In the genomic region with DNA sequence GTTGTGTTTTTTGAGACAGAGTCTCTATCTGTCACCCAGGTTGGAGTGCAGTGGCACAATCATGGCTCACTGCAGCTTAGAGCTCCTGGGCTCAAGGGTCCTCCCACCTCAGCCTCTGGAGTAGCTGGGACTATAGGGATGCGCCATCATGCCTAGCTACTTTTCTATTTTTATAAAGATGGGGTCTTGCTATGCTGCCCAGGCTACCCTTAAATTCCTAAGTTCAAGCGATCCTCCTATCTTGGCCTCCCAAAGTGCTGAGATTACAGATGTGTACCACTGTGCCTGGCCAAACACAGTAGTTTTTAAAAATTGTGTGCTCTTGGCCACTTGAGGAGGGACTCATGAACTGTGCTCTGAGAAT, we compare ENCODE assay signal across 11 cellular contexts. TPM values are rescaled to one million over a fixed set of nuclear protein-coding genes. Genes with fewer than 3 reads are reported as not detected.
DNase-seq lines count a peak whose midpoint lies in the region; ATAC-seq and TF ChIP-seq lines count a peak whose summit lies in the region.
"Had no signal": no experiment of that assay in that cellular context is flagged by ENCODE, and none has a peak within 500 bp of the region (broad histone marks: within the 10 kb centered on the region; RNA-seq: fewer than 3 reads in every experiment).

No MANE protein-coding gene starts in this region.

- H3K9me3 Mint-ChIP-seq in activated T-cell treated with anti-CD3 and anti-CD28 coated beads, Interleukin-2, amount 50 U/mL, for 4 hours: no peaks in the 10 kb centered on the region

- H3K4me1 ChIP-seq in adipocyte (ENCODE audit: control insufficient read depth, insufficient read depth, low read length) (peaks cover 12% of the 10 kb centered on the region), tibial artery (peaks cover 0 to 30% (median 22%) of the 10 kb centered on the region in 4 donors)

- H3K4me3 Mint-ChIP-seq in activated T-cell treated with anti-CD3 and anti-CD28 coated beads, Interleukin-2, amount 50 U/mL, for 4 hours: peak overlapping the region; percentile 94

- H3K27me3 ChIP-seq in adipocyte (replicated peaks; ENCODE audit: control insufficient read depth, insufficient read depth, low read length): peaks cover 86% of the 10 kb centered on the region
- H3K27me3 ChIP-seq in tibial artery: peaks cover 0 to 79% of the 10 kb centered on the region in 2 donors

- H3K36me3 Mint-ChIP-seq in activated T-cell treated with anti-CD3 and anti-CD28 coated beads, Interleukin-2, amount 50 U/mL, for 4 hours (ENCODE audit: insufficient read depth): no peaks in the 10 kb centered on the region

- CTCF ChIA-PET in GM10248 (lab: Yijun Ruan, JAX): interaction anchor here (1.4 kb wide), 1 partner anchor 25 kb away, joined by 3 read pairs; no protein-coding TSS in a partner anchor

- 94 to 100% methylated on average over 2 of the region's 2 CpGs for WGBS in lower leg skin, 2 donors

- H3K9me3 ChIP-seq in adipocyte (ENCODE audit: control insufficient read depth, low read length) (no peaks in the 10 kb centered on the region), tibial artery (no peaks in the 10 kb centered on the region)

- DNase-seq in activated T-cell treated with anti-CD3 and anti-CD28 coated beads, Interleukin-2, amount 50 U/mL, for 4 hours: no peak
- DNase-seq in activated T-cell treated with anti-CD3 and anti-CD28 coated beads, Interleukin-2, amount 50 U/mL, for 1 hour: no peak
- DNase-seq in adipocyte (ENCODE audit: low read depth): no peak
- DNase-seq in lower leg skin (ENCODE audit: low spot score in 2 of 2): no peak
- DNase-seq in tibial artery: no peak
- no peak for DNase-seq in GM10248 (ENCODE audit: extremely low spot score)
- DNase-seq in ecto neural progenitor cell (ENCODE audit: low spot score): no peak
- no peak for DNase-seq in foreskin melanocyte
- DNase-seq: NCI-H524 treated with DMSO at 0.1 percent for 48 hours; stimulated activated CD4-positive, alpha-beta T cell treated with anti-CD3 and anti-CD28 coated beads, Interleukin-2, amount 100 ng/mL, for 24 hours had no signal

- no peak for ATAC-seq in activated T-cell treated with anti-CD3 and anti-CD28 coated beads, Interleukin-2, amount 50 U/mL, for 4 hours

- H3K27me3 Mint-ChIP-seq in activated T-cell treated with anti-CD3 and anti-CD28 coated beads, Interleukin-2, amount 50 U/mL, for 4 hours (ENCODE audit: low read depth): peaks cover 52% of the 10 kb centered on the region

- no peak overlapping the region for H3K27ac ChIP-seq in tibial artery

- POLR2A ChIA-PET in GM10248 (lab: Yijun Ruan, JAX): no interaction called here

- H3K4me1 Mint-ChIP-seq in activated T-cell treated with anti-CD3 and anti-CD28 coated beads, Interleukin-2, amount 50 U/mL, for 4 hours (ENCODE audit: low read depth): peaks cover 32% of the 10 kb centered on the region

- H3K4me3 ChIP-seq in adipocyte (ENCODE audit: low read length): peak overlapping the region; percentile 78
- H3K4me3 ChIP-seq in lower leg skin (ENCODE audit: low read depth, poor library complexity, severe bottlenecking): peak overlapping the region; percentile 29
- peak overlapping the region; percentile 48 to 49 for H3K4me3 ChIP-seq in tibial artery

- TF ChIP-seq CTCF in lower leg skin (IDR thresholded peaks at IDR 0.05) (no peak), tibial artery (IDR thresholded peaks at IDR 0.05) (no peak), GM10248 (IDR thresholded peaks at IDR 0.05; ENCODE audit: control extremely low read depth, extremely low read depth, low read depth, missing control alignments) (no peak)

- H3K36me3 ChIP-seq in adipocyte (ENCODE audit: control insufficient read depth, insufficient read depth, low read length, severe bottlenecking) (no peaks in the 10 kb centered on the region), tibial artery (no peaks in the 10 kb centered on the region)

- TF ChIP-seq POLR2A in lower leg skin (IDR thresholded peaks at IDR 0.05): no peak

- no peak overlapping the region for H3K9ac ChIP-seq in adipocyte (ENCODE audit: low read length)

- intact Hi-C loops in lower leg skin (cut with DNase I; ENCODE audit: low total_unique reads): no loop called here
- intact Hi-C loops in tibial artery (cut with DNase I; ENCODE audit: low total_unique reads): no loop called here

RNA-seq across cellular contexts. Expression of gene TLX1, which starts 10.6 kb away (rescaled TPM):
- total RNA-seq in activated T-cell treated with anti-CD3 and anti-CD28 coated beads, Interleukin-2, amount 50 U/mL, for 4 hours: not detected
- under 1 TPM in 2 of 4 donors, not detected in 2; 0.15 to 0.25 TPM for total RNA-seq in lower leg skin
- total RNA-seq: H7 had no signal

RNA-seq across cellular contexts. Expression of gene KAZALD1, which starts 58.7 kb away (rescaled TPM):
- total RNA-seq in activated T-cell treated with anti-CD3 and anti-CD28 coated beads, Interleukin-2, amount 50 U/mL, for 4 hours: under 1 TPM in 1 of 3 donors, not detected in 2; 0.19 TPM
- total RNA-seq in lower leg skin: 1 to 10 TPM; 2.2 to 6.1 (median 2.7) TPM
